ENCODE assay signal across 10 cellular contexts in genomic region chr12:46831335-46832083, GRCh38. TPM values are rescaled to one million over a fixed set of nuclear protein-coding genes. Genes with fewer than 3 reads are reported as not detected.
DNase-seq lines count a peak whose midpoint lies in the region; ATAC-seq and TF ChIP-seq lines count a peak whose summit lies in the region.
"Had no signal": no experiment of that assay in that cellular context is flagged by ENCODE, and none has a peak within 500 bp of the region (broad histone marks: within the 10 kb centered on the region; RNA-seq: fewer than 3 reads in every experiment).

No MANE protein-coding gene starts in this region.

- intact Hi-C loops in left colon (cut with DNase I, micrococcal nuclease), result no loop called here

- no peak overlapping the region for H3K9ac ChIP-seq in subcutaneous abdominal adipose tissue (ENCODE audit: low read length in 5 of 5)
- H3K9ac ChIP-seq: BLaER1 treated with 17β-estradiol and CSF1 and Interleukin-3, amounts not matched to agents 10 nM and 100 nM had no signal

- H3K4me1 Mint-ChIP-seq in chondrocyte (ENCODE audit: low read depth), result peaks cover 13% of the 10 kb centered on the region

- H3K27ac Mint-ChIP-seq in chondrocyte (ENCODE audit: unreplicated experiment), result peak overlapping the region; percentile 19

- peak overlapping the region; percentile 34 to 56 (median 42) for H3K4me3 ChIP-seq in subcutaneous abdominal adipose tissue (ENCODE audit: low read depth in 1 of 5, low read length in 5 of 5)
- H3K4me3 ChIP-seq: BLaER1 treated with 17β-estradiol and CSF1 and Interleukin-3, amounts not matched to agents 10 nM and 100 nM had no signal

- H3K4me1 ChIP-seq in subcutaneous abdominal adipose tissue (ENCODE audit: control insufficient read depth in 5 of 5, insufficient read depth in 5 of 5, low read length in 5 of 5), result peaks cover 0 to 15% (median 14%) of the 10 kb centered on the region in 5 donors
- H3K4me1 ChIP-seq: BLaER1 treated with 17β-estradiol and CSF1 and Interleukin-3, amounts not matched to agents 10 nM and 100 nM had no signal

- H3K9me3 ChIP-seq in subcutaneous abdominal adipose tissue (ENCODE audit: control insufficient read depth in 5 of 5, low read length in 5 of 5), result no peaks in the 10 kb centered on the region

- DNase-seq in NCI-H748 (lab: John Stamatoyannopoulos, UW; ENCODE audit: unreplicated experiment), result peak; percentile 30
- DNase-seq in NCI-H748 treated with DMSO at 0.1 percent for 48 hours (lab: John Stamatoyannopoulos, UW), result no peak
- DNase-seq in chondrocyte (ENCODE audit: low spot score), result peak; percentile 83
- DNase-seq in left colon, result peak in 1 of 2 donors; percentile 19
- no peak for DNase-seq in LoVo (ENCODE audit: low spot score)
- no peak for DNase-seq in Ammon's horn (ENCODE audit: low spot score)
- DNase-seq in COLO829 (ENCODE audit: low spot score), result no peak
- DNase-seq: foreskin melanocyte had no signal

- peaks cover 10 to 24% (median 21%) of the 10 kb centered on the region in 5 donors for H3K27me3 ChIP-seq in subcutaneous abdominal adipose tissue (ENCODE audit: control insufficient read depth in 5 of 5, insufficient read depth in 4 of 5, low read length in 5 of 5)
- H3K27me3 ChIP-seq: BLaER1 treated with 17β-estradiol and CSF1 and Interleukin-3, amounts not matched to agents 10 nM and 100 nM had no signal

- peak; percentile 50 for ATAC-seq in left colon

- TF ChIP-seq CTCF in chondrocyte (IDR thresholded peaks at IDR 0.05), result no peak

- no peaks in the 10 kb centered on the region for H3K9me3 Mint-ChIP-seq in chondrocyte (ENCODE audit: low read depth)

- peaks cover 1% of the 10 kb centered on the region for H3K36me3 Mint-ChIP-seq in chondrocyte (ENCODE audit: low read depth)

- H3K4me3 Mint-ChIP-seq in chondrocyte (ENCODE audit: unreplicated experiment), result peak overlapping the region; percentile 88

- H3K27ac ChIP-seq in subcutaneous abdominal adipose tissue (ENCODE audit: low read depth, low read length), result no peak overlapping the region
- H3K27ac ChIP-seq: BLaER1 treated with 17β-estradiol and CSF1 and Interleukin-3, amounts not matched to agents 10 nM and 100 nM had no signal

- peaks cover 13% of the 10 kb centered on the region for H3K27me3 Mint-ChIP-seq in chondrocyte (ENCODE audit: low read depth)

- H3K36me3 ChIP-seq in subcutaneous abdominal adipose tissue (ENCODE audit: control insufficient read depth in 5 of 5, insufficient read depth in 5 of 5, low read length in 5 of 5), result no peaks in the 10 kb centered on the region
- H3K36me3 ChIP-seq: BLaER1 treated with 17β-estradiol and CSF1 and Interleukin-3, amounts not matched to agents 10 nM and 100 nM had no signal

RNA-seq across cellular contexts. Expression of gene SLC38A4, which starts 5.7 kb away (rescaled TPM):
- total RNA-seq in chondrocyte (10.0 to 19.7 TPM (median 11.3 TPM) in 3 replicates), left colon (1 to 10 TPM; 5.4 to 8.0 TPM)

Comparison
In these comparisons a context has a peak if more than half of its experiments do, and no peak if none do; other contexts are left out.
1. DNase-seq: peak in NCI-H748 (single experiment) and chondrocyte (single experiment); none in NCI-H748 treated with DMSO at 0.1 percent for 48 hours (single experiment), LoVo (single experiment), Ammon's horn (single experiment) and COLO829 (single experiment).